In the genomic region with DNA sequence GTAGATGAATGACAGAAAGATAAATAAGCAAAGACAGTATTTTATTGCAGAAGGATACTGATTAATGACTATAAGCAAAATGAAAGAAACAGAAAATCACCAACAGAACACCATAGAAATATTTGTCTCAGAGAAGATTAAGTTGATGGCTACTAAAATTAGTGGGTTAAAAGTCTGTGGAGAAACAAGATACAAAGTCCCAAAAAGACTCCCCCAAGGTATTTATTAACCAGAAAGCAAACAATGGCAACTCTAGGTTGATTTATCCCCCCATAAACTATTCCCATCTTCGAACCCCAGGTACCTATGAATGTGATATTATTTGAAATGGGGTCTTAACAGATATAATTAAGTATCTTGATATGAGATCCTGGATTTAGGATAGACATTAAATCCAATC, we compare ENCODE assay signal across 26 cellular contexts.
DNase-seq lines count a peak whose midpoint lies in the region; ATAC-seq, FAIRE-seq and TF ChIP-seq lines count a peak whose summit lies in the region.
"Had no signal": no experiment of that assay in that cellular context is flagged by ENCODE, and none has a peak within 500 bp of the region (broad histone marks: within the 10 kb centered on the region; RNA-seq: fewer than 3 reads in every experiment).

No MANE protein-coding gene starts in this region.

- DNase-seq in H54 (ENCODE audit: insufficient read length, low spot score) (no peak), left lobe of liver (ENCODE audit: low spot score) (no peak)
- no peak for DNase-seq in activated T-helper 1 cell treated with anti-CD3 and anti-CD28 coated beads, Interleukin-12 subunit alpha, Interleukin-12 subunit beta, Interleukin-2, Interleukin-4 antibody, amounts not matched to agents 30 ng/mL and 10 ng/mL and 1 ng/mL, durations not matched to agents 14 hours and 24 hours and 36 hours (ENCODE audit: low spot score)
- no peak for DNase-seq in CD4-positive, alpha-beta T cell
- DNase-seq: 8988T; ACHN; BE2C; CD4-positive, alpha-beta memory T cell; CD8-positive, alpha-beta memory T cell; COR-L47; DMS 273 treated with DMSO at 0.1 percent for 48 hours; DMS153; DMS53; DMS79; DND-41; EL; GDM1 had no signal

- H3K4me2 ChIP-seq in Loucy (ENCODE audit: low read depth, low read length, poor library complexity, severe bottlenecking): no peak overlapping the region
- H3K4me2 ChIP-seq: BLaER1 had no signal

- H3K4me3 ChIP-seq in Loucy (ENCODE audit: low read length, poor library complexity, severe bottlenecking): no peak overlapping the region
- H3K4me3 ChIP-seq: BLaER1, GM12878 had no signal

- H3K36me3 Mint-ChIP-seq in activated T-helper 1 cell treated with anti-CD3 and anti-CD28 coated beads, Interleukin-12 subunit alpha, Interleukin-12 subunit beta, Interleukin-2, Interleukin-4 antibody, amounts not matched to agents 30 ng/mL and 10 ng/mL and 1 ng/mL, durations not matched to agents 14 hours and 24 hours and 36 hours (ENCODE audit: low read depth): no peaks in the 10 kb centered on the region
- H3K36me3 Mint-ChIP-seq in CD4-positive, alpha-beta T cell (ENCODE audit: low read depth): no peaks in the 10 kb centered on the region
- H3K36me3 Mint-ChIP-seq: CD4-positive, alpha-beta memory T cell; CD8-positive, alpha-beta memory T cell had no signal

- H3K9me2 ChIP-seq in Loucy (replicated peaks; ENCODE audit: low read depth, low read length): no peaks in the 10 kb centered on the region

- no peak overlapping the region for H3K9ac ChIP-seq in Loucy (ENCODE audit: low read depth, low read length, poor library complexity, severe bottlenecking)
- H3K9ac ChIP-seq: BLaER1 had no signal

- no peaks in the 10 kb centered on the region for H3K36me3 ChIP-seq in Loucy (ENCODE audit: insufficient read depth, low read length)
- H3K36me3 ChIP-seq: BE2C, BLaER1 had no signal

- H3K4me1 ChIP-seq in Loucy (ENCODE audit: insufficient read depth, low read length, poor library complexity, severe bottlenecking): no peaks in the 10 kb centered on the region
- H3K4me1 ChIP-seq: BE2C, BLaER1 had no signal

- no peaks in the 10 kb centered on the region for H3K9me3 Mint-ChIP-seq in activated T-helper 1 cell treated with anti-CD3 and anti-CD28 coated beads, Interleukin-12 subunit alpha, Interleukin-12 subunit beta, Interleukin-2, Interleukin-4 antibody, amounts not matched to agents 30 ng/mL and 10 ng/mL and 1 ng/mL, durations not matched to agents 14 hours and 24 hours and 36 hours
- H3K9me3 Mint-ChIP-seq in CD4-positive, alpha-beta T cell: peaks cover 6% of the 10 kb centered on the region

- H3K79me2 ChIP-seq in Loucy (ENCODE audit: insufficient read depth, low read length): no peaks in the 10 kb centered on the region

- H3K27me3 Mint-ChIP-seq in activated T-helper 1 cell treated with anti-CD3 and anti-CD28 coated beads, Interleukin-12 subunit alpha, Interleukin-12 subunit beta, Interleukin-2, Interleukin-4 antibody, amounts not matched to agents 30 ng/mL and 10 ng/mL and 1 ng/mL, durations not matched to agents 14 hours and 24 hours and 36 hours (ENCODE audit: insufficient read depth): no peaks in the 10 kb centered on the region
- no peaks in the 10 kb centered on the region for H3K27me3 Mint-ChIP-seq in CD4-positive, alpha-beta T cell
- H3K27me3 Mint-ChIP-seq: CD4-positive, alpha-beta memory T cell; CD8-positive, alpha-beta memory T cell had no signal

- no peak overlapping the region for H3K4me3 Mint-ChIP-seq in activated T-helper 1 cell treated with anti-CD3 and anti-CD28 coated beads, Interleukin-12 subunit alpha, Interleukin-12 subunit beta, Interleukin-2, Interleukin-4 antibody, amounts not matched to agents 30 ng/mL and 10 ng/mL and 1 ng/mL, durations not matched to agents 14 hours and 24 hours and 36 hours
- no peak overlapping the region for H3K4me3 Mint-ChIP-seq in CD4-positive, alpha-beta T cell
- H3K4me3 Mint-ChIP-seq: CD4-positive, alpha-beta memory T cell; CD8-positive, alpha-beta memory T cell had no signal

- ATAC-seq in left lobe of liver: peak; percentile 78
- ATAC-seq in GM18517 (IDR thresholded peaks at IDR 0.05; ENCODE audit: unreplicated experiment): no peak
- ATAC-seq in CD4-positive, alpha-beta T cell (ENCODE audit: poor library complexity): no peak
- ATAC-seq: GM12878 had no signal

- POLR2A ChIA-PET in CD4-positive, alpha-beta T cell (lab: Charles Lee): no interaction called here

- no peak for TF ChIP-seq CTCF in Loucy (conservative IDR thresholded peaks at IDR 0.05; ENCODE audit: low read length)
- no peak for TF ChIP-seq CTCF in CD4-positive, alpha-beta T cell (IDR thresholded peaks at IDR 0.05)

- H3K27me3 ChIP-seq in Loucy (ENCODE audit: insufficient read depth, low read length, poor library complexity, severe bottlenecking): no peaks in the 10 kb centered on the region
- no peaks in the 10 kb centered on the region for H3K27me3 ChIP-seq in CD4-positive, alpha-beta T cell (ENCODE audit: control insufficient read depth, insufficient read depth, low read length)
- H3K27me3 ChIP-seq: BE2C, BLaER1 had no signal

- no peak for TF ChIP-seq POLR2A in H54 (IDR thresholded peaks at IDR 0.05; ENCODE audit: low read depth, low read length)

- no peaks in the 10 kb centered on the region for H4K20me1 ChIP-seq in Loucy (ENCODE audit: insufficient read depth, low read length, poor library complexity, severe bottlenecking)
- H4K20me1 ChIP-seq: BLaER1 had no signal

- H2AFZ ChIP-seq in Loucy (ENCODE audit: low read length): 0 out of 2 replicates have a peak overlapping the region, but pooled peaks have one; percentile 26

- H3K9me3 ChIP-seq in Loucy (ENCODE audit: insufficient read depth, low read depth, low read length): no peaks in the 10 kb centered on the region
- H3K9me3 ChIP-seq in CD4-positive, alpha-beta T cell (ENCODE audit: control insufficient read depth, low read length): no peaks in the 10 kb centered on the region
- H3K9me3 ChIP-seq: BE2C had no signal

- H3K4me1 Mint-ChIP-seq in activated T-helper 1 cell treated with anti-CD3 and anti-CD28 coated beads, Interleukin-12 subunit alpha, Interleukin-12 subunit beta, Interleukin-2, Interleukin-4 antibody, amounts not matched to agents 30 ng/mL and 10 ng/mL and 1 ng/mL, durations not matched to agents 14 hours and 24 hours and 36 hours (ENCODE audit: low read depth): no peaks in the 10 kb centered on the region
- no peaks in the 10 kb centered on the region for H3K4me1 Mint-ChIP-seq in CD4-positive, alpha-beta T cell (ENCODE audit: low read depth)
- H3K4me1 Mint-ChIP-seq: CD4-positive, alpha-beta memory T cell; CD8-positive, alpha-beta memory T cell had no signal

- intact Hi-C loops in activated T-helper 1 cell treated with anti-CD3 and anti-CD28 coated beads, Interleukin-12 subunit alpha, Interleukin-12 subunit beta, Interleukin-2, Interleukin-4 antibody, amounts not matched to agents 30 ng/mL and 10 ng/mL and 1 ng/mL, durations not matched to agents 14 hours and 24 hours and 36 hours (cut with micrococcal nuclease): no loop called here
- intact Hi-C loops in CD4-positive, alpha-beta T cell (cut with DNase I, micrococcal nuclease): no loop called here

- H3F3A ChIP-seq in Loucy (ENCODE audit: low read depth): no peaks in the 10 kb centered on the region

- peak; percentile 23 for FAIRE-seq in H54 (lab: Jason Lieb, UNC)
- FAIRE-seq: A204.1, GM12878, GM12892, GM18507, GM19239 had no signal

- H3K27ac ChIP-seq in CD4-positive, alpha-beta T cell (ENCODE audit: low read depth, low read length): no peak overlapping the region
- H3K27ac ChIP-seq: BLaER1, C4-2B had no signal

- no peak overlapping the region for H3K27ac Mint-ChIP-seq in activated T-helper 1 cell treated with anti-CD3 and anti-CD28 coated beads, Interleukin-12 subunit alpha, Interleukin-12 subunit beta, Interleukin-2, Interleukin-4 antibody, amounts not matched to agents 30 ng/mL and 10 ng/mL and 1 ng/mL, durations not matched to agents 14 hours and 24 hours and 36 hours
- no peak overlapping the region for H3K27ac Mint-ChIP-seq in CD4-positive, alpha-beta T cell
- H3K27ac Mint-ChIP-seq: CD4-positive, alpha-beta memory T cell; CD8-positive, alpha-beta memory T cell had no signal

- CTCF ChIA-PET in CD4-positive, alpha-beta T cell (lab: Charles Lee): no interaction called here
